In genomic region chr1:81213279-81213678, GRCh38 we compare ENCODE assay signal across 18 cellular contexts.
A peak's percentile ranks its signal among the peaks of the same experiment; 100 is the strongest.
DNase-seq lines count a peak whose midpoint lies in the region; FAIRE-seq and TF ChIP-seq lines count a peak whose summit lies in the region.
"Had no signal": no experiment of that assay in that cellular context is flagged by ENCODE, and none has a peak within 500 bp of the region (broad histone marks: within the 10 kb centered on the region; RNA-seq: fewer than 3 reads in every experiment).

No MANE protein-coding gene starts in this region.

- no peaks in the 10 kb centered on the region for H3K36me3 ChIP-seq in H1 (ENCODE audit: control insufficient read depth in 2 of 4, insufficient read depth in 4 of 4, low read length in 3 of 4)
- H3K36me3 ChIP-seq in mesendoderm (ENCODE audit: control insufficient read depth, insufficient read depth, low read length): no peaks in the 10 kb centered on the region
- H3K36me3 ChIP-seq: Peyer's patch had no signal

- H3K23me2 ChIP-seq in H9 (ENCODE audit: insufficient read length, low read depth, low read length, poor library complexity, severe bottlenecking) (no peaks in the 10 kb centered on the region), H1 (ENCODE audit: low read depth, low read length) (no peaks in the 10 kb centered on the region; the same call in 1 of the 2 replicates)

- peak overlapping the region; percentile 38 for H3K4me2 ChIP-seq in H9 (ENCODE audit: insufficient read depth, insufficient read length, low read length)
- H3K4me2 ChIP-seq in H1 (ENCODE audit: insufficient read depth in 1 of 2, low read depth in 2 of 2, low read length in 2 of 2): peak overlapping the region; percentile 12 to 23; a peak in 2 of 4 replicates
- H3K4me2 ChIP-seq in mesendoderm (ENCODE audit: low read length): no peak overlapping the region

- H3K56ac ChIP-seq in H9 (ENCODE audit: insufficient read length, low read depth, low read length) (no peak overlapping the region), H1 (replicated peaks; ENCODE audit: insufficient read length, low read depth, low read length) (no peak overlapping the region), mesendoderm (ENCODE audit: low read length) (no peak overlapping the region)

- H2AFZ ChIP-seq in H9 (ENCODE audit: low read length) (peak overlapping the region; percentile 88), H1 (ENCODE audit: low read length) (peak overlapping the region; percentile 74; the same call in 1 of the 2 replicates)
- H2AFZ ChIP-seq: GM23248 had no signal

- CTCF ChIA-PET in H1 (lab: Charles Lee; ENCODE audit: partially characterized antibody): interaction anchor here (0.6 to 1.7 kb wide), 2 partner anchors 13 to 113 kb away, joined by 3 to 4 read pairs; no protein-coding TSS in a partner anchor
- CTCF ChIA-PET in activated CD4-positive, alpha-beta memory T cell treated with anti-CD3 and anti-CD28 coated beads, Interleukin-2, amount 10 ng/mL, durations not matched to agents 7 days and 5 days (lab: Charles Lee): no interaction called here

- H3K79me1 ChIP-seq in H9 (ENCODE audit: insufficient read depth, low read depth, low read length, poor library complexity, severe bottlenecking): no peaks in the 10 kb centered on the region
- H3K79me1 ChIP-seq in H1 (ENCODE audit: low read depth, low read length): no peaks in the 10 kb centered on the region
- no peaks in the 10 kb centered on the region for H3K79me1 ChIP-seq in mesendoderm (ENCODE audit: low read length)

- no peak overlapping the region for H3K14ac ChIP-seq in H9 (ENCODE audit: insufficient read depth, low read length)
- H3K14ac ChIP-seq in H1 (ENCODE audit: insufficient read length): no peak overlapping the region

- no peak overlapping the region for H4K5ac ChIP-seq in H9 (ENCODE audit: insufficient read length, low read depth, low read length)
- peak overlapping the region; percentile 75 for H4K5ac ChIP-seq in H1 (ENCODE audit: insufficient read length, low read depth, low read length)
- H4K5ac ChIP-seq in mesendoderm (ENCODE audit: low read length): no peak overlapping the region

- no peaks in the 10 kb centered on the region for H3K9me3 Mint-ChIP-seq in H9
- peaks cover 2% of the 10 kb centered on the region for H3K9me3 Mint-ChIP-seq in activated CD4-positive, alpha-beta memory T cell treated with anti-CD3 and anti-CD28 coated beads, Interleukin-2, amount 10 ng/mL, durations not matched to agents 7 days and 5 days
- H3K9me3 Mint-ChIP-seq: CD4-positive, alpha-beta T cell had no signal

- H4K20me1 ChIP-seq in H9 (ENCODE audit: control insufficient read depth, insufficient read depth, insufficient read length): no peaks in the 10 kb centered on the region
- H4K20me1 ChIP-seq in H1 (replicated peaks in 1 of 2; ENCODE audit: control insufficient read depth in 1 of 2, insufficient read depth in 2 of 2, low read length in 2 of 2): no peaks in the 10 kb centered on the region

- H2BK120ac ChIP-seq in H9 (ENCODE audit: low read depth, low read length, poor library complexity, severe bottlenecking): no peak overlapping the region
- H2BK120ac ChIP-seq in H1 (replicated peaks; ENCODE audit: low read depth, low read length): no peak overlapping the region
- no peak overlapping the region for H2BK120ac ChIP-seq in mesendoderm (ENCODE audit: low read depth, low read length)

- POLR2A ChIA-PET in H1 (lab: Charles Lee; ENCODE audit: partially characterized antibody): no interaction called here
- POLR2A ChIA-PET in activated CD4-positive, alpha-beta memory T cell treated with anti-CD3 and anti-CD28 coated beads, Interleukin-2, amount 10 ng/mL, durations not matched to agents 7 days and 5 days (lab: Charles Lee): no interaction called here

- H3K18ac ChIP-seq in H9 (ENCODE audit: insufficient read length, low read depth, low read length) (no peak overlapping the region), H1 (ENCODE audit: extremely low read depth, low read length) (no peak overlapping the region), mesendoderm (ENCODE audit: low read length) (no peak overlapping the region)

- no peak overlapping the region for H3K4me3 ChIP-seq in NB4 (ENCODE audit: low read depth, low read length)
- H3K4me3 ChIP-seq in H1 (ENCODE audit: extremely low read depth in 1 of 4, insufficient read depth in 2 of 4, low read depth in 3 of 4, low read length in 4 of 4): no peak overlapping the region
- no peak overlapping the region for H3K4me3 ChIP-seq in mesendoderm (ENCODE audit: low read length)
- H3K4me3 ChIP-seq: GM23248, Peyer's patch had no signal

- H3T11ph ChIP-seq in H9 (ENCODE audit: low read length): no peak overlapping the region

- peaks cover 16 to 18% of the 10 kb centered on the region in 2 experiments for H3K4me1 Mint-ChIP-seq in H9
- no peaks in the 10 kb centered on the region for H3K4me1 Mint-ChIP-seq in activated CD4-positive, alpha-beta memory T cell treated with anti-CD3 and anti-CD28 coated beads, Interleukin-2, amount 10 ng/mL, durations not matched to agents 7 days and 5 days
- H3K4me1 Mint-ChIP-seq: B cell had no signal

- TF ChIP-seq CTCF in H9 (conservative IDR thresholded peaks at IDR 0.05) (no peak), NB4 (IDR thresholded peaks at IDR 0.05; ENCODE audit: low read depth, low read length) (no peak), H1 (IDR thresholded peaks at IDR 0.05; ENCODE audit: control extremely low read depth in 1 of 3, insufficient read depth in 1 of 3, low read depth in 1 of 3, low read length in 3 of 3) (no peak)

- H3K36me3 Mint-ChIP-seq in H9 (ENCODE audit: insufficient read depth in 1 of 3, low read depth in 3 of 3): peaks cover 0 to 5% (median 5%) of the 10 kb centered on the region in 3 experiments; a peak in 5 of 7 replicates
- no peaks in the 10 kb centered on the region for H3K36me3 Mint-ChIP-seq in activated CD4-positive, alpha-beta memory T cell treated with anti-CD3 and anti-CD28 coated beads, Interleukin-2, amount 10 ng/mL, durations not matched to agents 7 days and 5 days (ENCODE audit: low read depth)

- no peak overlapping the region for H4K8ac ChIP-seq in H9 (replicated peaks; ENCODE audit: insufficient read length, low read depth, low read length)
- H4K8ac ChIP-seq in H1 (ENCODE audit: extremely low read depth, insufficient read depth, low read length): no peak overlapping the region
- no peak overlapping the region for H4K8ac ChIP-seq in mesendoderm (ENCODE audit: low read depth, low read length)

- H2BK12ac ChIP-seq in H9 (ENCODE audit: insufficient read length, low read depth, low read length) (no peak overlapping the region), H1 (ENCODE audit: low read depth, low read length) (no peak overlapping the region)

- H3K9ac ChIP-seq in H9 (ENCODE audit: extremely low read depth, insufficient read length, low read length): peak overlapping the region; percentile 37
- H3K9ac ChIP-seq in H1 (replicated peaks in 1 of 4; ENCODE audit: extremely low read depth in 1 of 4, low read depth in 3 of 4, low read length in 3 of 4): no peak overlapping the region
- H3K9ac ChIP-seq in mesendoderm (ENCODE audit: low read length): no peak overlapping the region
- H3K9ac ChIP-seq: GM23248 had no signal

- H3K27ac Mint-ChIP-seq in H9: peak overlapping the region; percentile 58 to 96 (median 62); a peak in 6 of 7 replicates
- H3K27ac Mint-ChIP-seq in activated CD4-positive, alpha-beta memory T cell treated with anti-CD3 and anti-CD28 coated beads, Interleukin-2, amount 10 ng/mL, durations not matched to agents 7 days and 5 days: no peak overlapping the region
- H3K27ac Mint-ChIP-seq: B cell; CD4-positive, alpha-beta T cell had no signal

- no peak overlapping the region for H3K23ac ChIP-seq in H9 (ENCODE audit: insufficient read length, low read depth, low read length)
- H3K23ac ChIP-seq in H1 (ENCODE audit: insufficient read length): no peak overlapping the region
- no peak overlapping the region for H3K23ac ChIP-seq in mesendoderm (ENCODE audit: low read length)

- H3K27ac ChIP-seq in H9 (ENCODE audit: insufficient read length, low read depth, low read length) (peak overlapping the region; percentile 75), H1 (ENCODE audit: low read depth, low read length) (no peak overlapping the region), mesendoderm (ENCODE audit: low read depth, low read length) (no peak overlapping the region)
- H3K27ac ChIP-seq: GM23248, Peyer's patch had no signal

- H3K27me3 ChIP-seq in H9 (ENCODE audit: insufficient read depth, low read length) (no peaks in the 10 kb centered on the region), H1 (replicated peaks in 1 of 4; ENCODE audit: control insufficient read depth in 3 of 4, extremely low read depth in 1 of 4, insufficient read depth in 3 of 4, low read length in 3 of 4) (no peaks in the 10 kb centered on the region), mesendoderm (ENCODE audit: insufficient read depth, low read length, poor library complexity) (no peaks in the 10 kb centered on the region)
- H3K27me3 ChIP-seq: Peyer's patch had no signal

- peak; percentile 76 for FAIRE-seq in H1 (lab: Jason Lieb, UNC)

- no peak overlapping the region for H2AK5ac ChIP-seq in H9 (ENCODE audit: insufficient read length, low read length)
- no peak overlapping the region for H2AK5ac ChIP-seq in H1 (ENCODE audit: low read depth, low read length)
- no peak overlapping the region for H2AK5ac ChIP-seq in mesendoderm (ENCODE audit: low read length)

- H3K79me2 ChIP-seq in H9 (ENCODE audit: insufficient read depth, low read length) (no peaks in the 10 kb centered on the region), H1 (ENCODE audit: control insufficient read depth in 1 of 2, insufficient read depth in 2 of 2, low read length in 2 of 2) (no peaks in the 10 kb centered on the region), mesendoderm (ENCODE audit: control insufficient read depth, insufficient read depth, low read length) (no peaks in the 10 kb centered on the region)

- no peak for DNase-seq in H9
- peak; percentile 26 for DNase-seq in NB4 (ENCODE audit: low read depth)
- no peak for DNase-seq in H1 (ENCODE audit: low read depth in 1 of 2, low spot score in 2 of 2)
- peak; percentile 51 for DNase-seq in mesendoderm
- no peak for DNase-seq in activated CD4-positive, alpha-beta memory T cell treated with anti-CD3 and anti-CD28 coated beads, Interleukin-2, amount 10 ng/mL, durations not matched to agents 7 days and 5 days
- no peak for DNase-seq in activated effector memory CD4-positive, alpha-beta T cell treated with anti-CD3 and anti-CD28 coated beads, Interleukin-2, amount 50 U/mL, for 16 hours
- DNase-seq in HuH-7.5 (ENCODE audit: low spot score): no peak
- DNase-seq in amygdala (lab: John Stamatoyannopoulos, UW): no peak
- DNase-seq: Calu3; CD4-positive, alpha-beta T cell; DND-41; GF-D8; GM23248; NCI-H1048; NCI-H345; Peyer's patch; Right ventricle myocardium superior had no signal

- no peak overlapping the region for H2BK15ac ChIP-seq in H9 (ENCODE audit: low read depth, low read length)
- no peak overlapping the region for H2BK15ac ChIP-seq in H1 (ENCODE audit: low read length)
- no peak overlapping the region for H2BK15ac ChIP-seq in mesendoderm (replicated peaks; ENCODE audit: low read depth)

- H3K27me3 Mint-ChIP-seq in H9 (ENCODE audit: low read depth): no peaks in the 10 kb centered on the region
- no peaks in the 10 kb centered on the region for H3K27me3 Mint-ChIP-seq in activated CD4-positive, alpha-beta memory T cell treated with anti-CD3 and anti-CD28 coated beads, Interleukin-2, amount 10 ng/mL, durations not matched to agents 7 days and 5 days
- H3K27me3 Mint-ChIP-seq: B cell; CD4-positive, alpha-beta T cell had no signal

- H3K4ac ChIP-seq in H9 (ENCODE audit: low read depth, low read length) (no peak overlapping the region), H1 (replicated peaks; ENCODE audit: insufficient read length, low read depth, low read length) (no peak overlapping the region), mesendoderm (ENCODE audit: low read depth, low read length) (no peak overlapping the region)

- H2BK5ac ChIP-seq in H9 (ENCODE audit: insufficient read length, low read length) (no peak overlapping the region), H1 (ENCODE audit: low read depth, low read length) (no peak overlapping the region), mesendoderm (ENCODE audit: low read length) (no peak overlapping the region)

- H3K4me1 ChIP-seq in H9 (ENCODE audit: insufficient read depth, low read length) (peaks cover 9% of the 10 kb centered on the region; the same call in 1 of the 2 replicates), H1 (replicated peaks in 1 of 4; ENCODE audit: control insufficient read depth in 3 of 4, insufficient read depth in 4 of 4, low read length in 3 of 4) (peaks cover 0 to 15% (median 3%) of the 10 kb centered on the region in 4 experiments; a peak in 3 of 7 replicates), mesendoderm (ENCODE audit: control insufficient read depth, low read depth, low read length) (no peaks in the 10 kb centered on the region)
- H3K4me1 ChIP-seq: Peyer's patch had no signal

- TF ChIP-seq RAD21 in H1 (IDR thresholded peaks at IDR 0.05 in 1 of 2, conservative IDR thresholded peaks at IDR 0.05 in 1 of 2; ENCODE audit: low read depth in 2 of 2, low read length in 2 of 2): no peak

- H3K4me3 Mint-ChIP-seq in H9: no peak overlapping the region
- no peak overlapping the region for H3K4me3 Mint-ChIP-seq in activated CD4-positive, alpha-beta memory T cell treated with anti-CD3 and anti-CD28 coated beads, Interleukin-2, amount 10 ng/mL, durations not matched to agents 7 days and 5 days
- H3K4me3 Mint-ChIP-seq: B cell; CD4-positive, alpha-beta T cell had no signal

- H3K9me3 ChIP-seq in H9 (ENCODE audit: control insufficient read depth, low read depth, low read length) (no peaks in the 10 kb centered on the region), H1 (ENCODE audit: insufficient read depth in 2 of 2, low read depth in 1 of 2, low read length in 1 of 2) (no peaks in the 10 kb centered on the region)
- H3K9me3 ChIP-seq: Peyer's patch had no signal

- TF ChIP-seq POLR2A in NB4 (IDR thresholded peaks at IDR 0.05; ENCODE audit: extremely low read depth, insufficient read length) (no peak), H1 (IDR thresholded peaks at IDR 0.05; ENCODE audit: control extremely low read depth in 1 of 2, low read depth in 2 of 2, low read length in 2 of 2) (no peak)

- H4K91ac ChIP-seq in H9 (ENCODE audit: insufficient read length, low read depth, low read length) (no peak overlapping the region), H1 (replicated peaks; ENCODE audit: insufficient read length, low read length) (no peak overlapping the region)

- WGBS in H9 (ENCODE audit: extremely low coverage, insufficient read length, low lambda C conversion rate): no CpG with 5 or more reads among the region's 7 CpGs
- WGBS in H1 (ENCODE audit: extremely low coverage in 1 of 2, insufficient coverage in 1 of 2, insufficient read length in 1 of 2, insufficient replicate concordance in 2 of 2, low coverage in 1 of 2, low lambda C conversion rate in 2 of 2, missing lambda C conversion rate in 1 of 2), 2 experiments: 38% methylated on average over 7 of the region's 7 CpGs; no CpG with 5 or more reads in 1 of the 2 experiments
- WGBS in mesendoderm (ENCODE audit: extremely low coverage, insufficient coverage, low lambda C conversion rate): no CpG with 5 or more reads among the region's 7 CpGs

- no peak for TF ChIP-seq EP300 in H1 (IDR thresholded peaks at IDR 0.05; ENCODE audit: borderline replicate concordance in 1 of 2, low read depth in 2 of 2, low read length in 2 of 2)

- H2BK20ac ChIP-seq in H9 (ENCODE audit: low read depth, low read length, poor library complexity, severe bottlenecking): no peak overlapping the region
- no peak overlapping the region for H2BK20ac ChIP-seq in H1 (ENCODE audit: low read length)

Comparison
In these comparisons a context has a peak if more than half of its experiments do, and no peak if none do; other contexts are left out.
1. DNase-seq: peak in NB4 (single experiment) and mesendoderm (single experiment); none in H9 (single experiment), H1 (0 of 2), activated CD4-positive, alpha-beta memory T cell treated with anti-CD3 and anti-CD28 coated beads, Interleukin-2, amount 10 ng/mL, durations not matched to agents 7 days and 5 days (single experiment), activated effector memory CD4-positive, alpha-beta T cell treated with anti-CD3 and anti-CD28 coated beads, Interleukin-2, amount 50 U/mL, for 16 hours (single experiment), HuH-7.5 (single experiment) and amygdala (0 of 56).